ENCODE assay signal across 26 cellular contexts in the genomic region with DNA sequence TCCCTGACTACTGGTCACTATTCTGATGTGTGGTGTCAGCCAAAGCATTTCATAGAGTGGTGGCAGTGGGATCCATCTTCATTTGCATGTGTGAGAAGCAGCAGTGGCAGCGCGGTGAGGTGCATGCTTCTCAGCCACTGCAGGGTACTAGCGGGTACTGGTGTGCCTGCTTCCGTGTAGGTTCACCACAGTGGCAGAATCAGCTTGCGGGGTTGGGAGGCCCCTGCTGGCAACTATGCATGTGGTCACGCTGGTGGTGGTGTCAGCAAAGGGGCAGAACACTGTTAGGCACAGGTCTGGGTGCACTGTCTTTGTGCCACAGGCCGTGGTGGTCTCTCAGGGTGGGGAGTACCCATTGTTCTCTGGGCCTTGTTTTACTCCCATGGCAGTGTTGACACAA.
"Had no signal": no experiment of that assay in that cellular context is flagged by ENCODE, and none has a peak within 500 bp of the region (broad histone marks: within the 10 kb centered on the region; RNA-seq: fewer than 3 reads in every experiment).

No MANE protein-coding gene starts in this region.

- H3K27me3 ChIP-seq: brain microvascular endothelial cell, dorsolateral prefrontal cortex, esophagus muscularis mucosa, gastrocnemius medialis, heart left ventricle had no signal

- H3K27ac Mint-ChIP-seq: activated CD4-positive, alpha-beta memory T cell treated with anti-CD3 and anti-CD28 coated beads, Interleukin-2, amount 10 ng/mL, durations not matched to agents 7 days and 5 days; activated CD4-positive, alpha-beta T cell treated with anti-CD3 and anti-CD28 coated beads, Interleukin-2, amount 10 ng/mL, durations not matched to agents 7 days and 5 days; activated naive CD8-positive, alpha-beta T cell treated with anti-CD3 and anti-CD28 coated beads, Interleukin-2, amount 10 ng/mL, durations not matched to agents 7 days and 5 days; activated T-cell treated with anti-CD3 and anti-CD28 coated beads, Interleukin-2, amount 50 U/mL, for 72 hours; dendritic cell treated with granulocyte-macrophage colony-stimulating factor and Interleukin-4, amounts not matched to agents 40 ng/mL and 50 ng/mL, for 4 days had no signal

- ATAC-seq: activated T-cell treated with anti-CD3 and anti-CD28 coated beads, Interleukin-2, amount 50 U/mL, for 72 hours; foreskin keratinocyte; gastrocnemius medialis had no signal

- H3K4me1 Mint-ChIP-seq: activated CD4-positive, alpha-beta memory T cell treated with anti-CD3 and anti-CD28 coated beads, Interleukin-2, amount 10 ng/mL, durations not matched to agents 7 days and 5 days; activated CD4-positive, alpha-beta T cell treated with anti-CD3 and anti-CD28 coated beads, Interleukin-2, amount 10 ng/mL, durations not matched to agents 7 days and 5 days; activated naive CD8-positive, alpha-beta T cell treated with anti-CD3 and anti-CD28 coated beads, Interleukin-2, amount 10 ng/mL, durations not matched to agents 7 days and 5 days; central memory CD8-positive, alpha-beta T cell had no signal

- DNase-seq: activated CD4-positive, alpha-beta memory T cell treated with anti-CD3 and anti-CD28 coated beads, Interleukin-2, amount 10 ng/mL, durations not matched to agents 7 days and 5 days; activated CD4-positive, alpha-beta T cell treated with anti-CD3 and anti-CD28 coated beads for 1 hour; activated CD4-positive, alpha-beta T cell treated with anti-CD3 and anti-CD28 coated beads for 4 hours; activated CD4-positive, alpha-beta T cell treated with anti-CD3 and anti-CD28 coated beads, Interleukin-2, amount 10 ng/mL, durations not matched to agents 7 days and 5 days; activated CD4-positive, alpha-beta T cell treated with anti-CD3 and anti-CD28 coated beads, Interleukin-2, amount 50 U/mL, for 4 hours; activated CD8-positive, alpha-beta memory T cell treated with anti-CD3 and anti-CD28 coated beads for 24 hours; activated effector memory CD4-positive, alpha-beta T cell treated with Interleukin-2 at 50 U/mL for 16 hours; activated gamma-delta T cell treated with Interleukin-2 at 50 U/mL for 16 hours; activated naive CD4-positive, alpha-beta T cell treated with anti-CD3 and anti-CD28 coated beads, Interleukin-2, amount 50 U/mL, for 16 hours; activated naive CD4-positive, alpha-beta T cell treated with Interleukin-2 at 50 U/mL for 16 hours; activated naive CD8-positive, alpha-beta T cell treated with anti-CD3 and anti-CD28 coated beads, Interleukin-2, amount 10 ng/mL, durations not matched to agents 7 days and 5 days; activated T-cell treated with anti-CD3 and anti-CD28 coated beads, Interleukin-2, amount 50 U/mL, for 72 hours; amniotic stem cell; brain microvascular endothelial cell; dorsolateral prefrontal cortex; effector memory CD4-positive, alpha-beta T cell; erythroblast; foreskin keratinocyte; gastrocnemius medialis; glutamatergic neuron; heart left ventricle; T-helper 2 cell had no signal

- H3K9me3 ChIP-seq: gastrocnemius medialis had no signal

- H3K36me3 ChIP-seq: brain microvascular endothelial cell, esophagus muscularis mucosa, gastrocnemius medialis, heart left ventricle had no signal

- H3K4me3 ChIP-seq: coronary artery, dorsolateral prefrontal cortex, esophagus muscularis mucosa, gastrocnemius medialis, heart left ventricle had no signal

- H3K27me3 Mint-ChIP-seq: activated CD4-positive, alpha-beta memory T cell treated with anti-CD3 and anti-CD28 coated beads, Interleukin-2, amount 10 ng/mL, durations not matched to agents 7 days and 5 days; activated CD4-positive, alpha-beta T cell treated with anti-CD3 and anti-CD28 coated beads, Interleukin-2, amount 10 ng/mL, durations not matched to agents 7 days and 5 days; activated naive CD8-positive, alpha-beta T cell treated with anti-CD3 and anti-CD28 coated beads, Interleukin-2, amount 10 ng/mL, durations not matched to agents 7 days and 5 days; central memory CD8-positive, alpha-beta T cell; dendritic cell treated with granulocyte-macrophage colony-stimulating factor and Interleukin-4, amounts not matched to agents 40 ng/mL and 50 ng/mL, for 4 days had no signal

- H3K4me3 Mint-ChIP-seq: activated CD4-positive, alpha-beta memory T cell treated with anti-CD3 and anti-CD28 coated beads, Interleukin-2, amount 10 ng/mL, durations not matched to agents 7 days and 5 days; activated CD4-positive, alpha-beta T cell treated with anti-CD3 and anti-CD28 coated beads, Interleukin-2, amount 10 ng/mL, durations not matched to agents 7 days and 5 days; activated naive CD8-positive, alpha-beta T cell treated with anti-CD3 and anti-CD28 coated beads, Interleukin-2, amount 10 ng/mL, durations not matched to agents 7 days and 5 days; activated T-cell treated with anti-CD3 and anti-CD28 coated beads, Interleukin-2, amount 50 U/mL, for 72 hours; central memory CD8-positive, alpha-beta T cell; dendritic cell treated with granulocyte-macrophage colony-stimulating factor and Interleukin-4, amounts not matched to agents 40 ng/mL and 50 ng/mL, for 4 days had no signal

- H3K36me3 Mint-ChIP-seq: activated naive CD8-positive, alpha-beta T cell treated with anti-CD3 and anti-CD28 coated beads, Interleukin-2, amount 10 ng/mL, durations not matched to agents 7 days and 5 days had no signal

- H3K4me1 ChIP-seq: esophagus muscularis mucosa, foreskin keratinocyte, gastrocnemius medialis, heart left ventricle had no signal

- H3K27ac ChIP-seq: brain microvascular endothelial cell, coronary artery, dorsolateral prefrontal cortex, esophagus muscularis mucosa, foreskin keratinocyte, gastrocnemius medialis, heart left ventricle had no signal
